In genomic region chr9:95462419-95463121, GRCh38 we compare ENCODE assay signal across 8 cellular contexts. TPM values are rescaled to one million over a fixed set of nuclear protein-coding genes. Genes with fewer than 3 reads are reported as not detected.
A peak's percentile ranks its signal among the peaks of the same experiment; 100 is the strongest.
DNase-seq lines count a peak whose midpoint lies in the region; ATAC-seq and TF ChIP-seq lines count a peak whose summit lies in the region.

No MANE protein-coding gene starts in this region.

- peak overlapping the region; percentile 91 for H3K4me2 ChIP-seq in fibroblast of lung (ENCODE audit: extremely low read depth, insufficient read depth, low read length)

- H3K9ac ChIP-seq in fibroblast of lung (ENCODE audit: insufficient read depth, low read length), result peak overlapping the region; percentile 4

- H4K20me1 ChIP-seq in fibroblast of lung (ENCODE audit: control insufficient read depth, extremely low read depth, insufficient read depth, low read length), result no peaks in the 10 kb centered on the region

- peak overlapping the region; percentile 61 for H2AFZ ChIP-seq in fibroblast of lung (ENCODE audit: low read length)

- H3K9me3 ChIP-seq in BE2C (no peaks in the 10 kb centered on the region), fibroblast of lung (ENCODE audit: control insufficient read depth, insufficient read depth, low read depth, low read length) (no peaks in the 10 kb centered on the region)

- DNase-seq in BE2C (peak; percentile 93), OCI-M2 (lab: John Stamatoyannopoulos, UW; ENCODE audit: unreplicated experiment) (peak; percentile 71), fibroblast of lung (ENCODE audit: low read depth in 2 of 2) (peak; percentile 86 to 94), nucleus accumbens (lab: John Stamatoyannopoulos, UW) (peak in 52 of 56 donors; percentile 22 to 87 (median 72)), superior temporal gyrus (ENCODE audit: extremely low spot score) (peak; percentile 88)
- DNase-seq in activated T-cell treated with anti-CD3 and anti-CD28 coated beads, Interleukin-2, amount 50 U/mL, for 48 hours, result peak; percentile 78 to 84

- peak overlapping the region; percentile 65 for H3K27ac ChIP-seq in fibroblast of lung (ENCODE audit: insufficient read depth, low read length)

- H3K36me3 ChIP-seq in BE2C (peaks cover 73% of the 10 kb centered on the region), fibroblast of lung (ENCODE audit: control insufficient read depth, insufficient read depth, low read length) (peaks cover 5% of the 10 kb centered on the region)

- H3K4me1 ChIP-seq in BE2C, result peaks cover 57% of the 10 kb centered on the region
- H3K4me1 ChIP-seq in fibroblast of lung (ENCODE audit: control insufficient read depth, extremely low read depth, insufficient read depth, low read length), result peaks cover 26% of the 10 kb centered on the region

- peak; percentile 95 for ATAC-seq in GM19328 (IDR thresholded peaks at IDR 0.05; ENCODE audit: unreplicated experiment)
- ATAC-seq in HG03469 (IDR thresholded peaks at IDR 0.05; ENCODE audit: unreplicated experiment), result peak; percentile 72

- no peaks in the 10 kb centered on the region for H3K27me3 ChIP-seq in BE2C
- no peaks in the 10 kb centered on the region for H3K27me3 ChIP-seq in fibroblast of lung (ENCODE audit: control insufficient read depth, insufficient read depth, low read length)

- peak overlapping the region; percentile 27 for H3K4me3 ChIP-seq in BE2C (ENCODE audit: low read depth, low read length)
- peak overlapping the region; percentile 19 to 39 (median 30) for H3K4me3 ChIP-seq in fibroblast of lung (replicated peaks in 1 of 4; ENCODE audit: control extremely low read depth in 1 of 4, insufficient read depth in 1 of 4, low read depth in 3 of 4, low read length in 4 of 4)

- no peaks in the 10 kb centered on the region for H3K79me2 ChIP-seq in fibroblast of lung (ENCODE audit: control insufficient read depth, insufficient read depth, low read length)

- TF ChIP-seq CTCF in BE2C (IDR thresholded peaks at IDR 0.05; ENCODE audit: low read depth, low read length) (no peak), fibroblast of lung (conservative IDR thresholded peaks at IDR 0.05 in 1 of 2, IDR thresholded peaks at IDR 0.05 in 1 of 2; ENCODE audit: low read depth in 1 of 2, low read length in 2 of 2) (no peak)

RNA-seq across cellular contexts. Expression of gene PTCH1, which starts 54.2 kb away (rescaled TPM):
- polyA plus RNA-seq in BE2C (2012; ENCODE audit: insufficient read depth, insufficient read length, low read depth), result 39.6 TPM
- total RNA-seq in fibroblast of lung, result 18.0 and 20.1 TPM in 2 replicates
- polyA plus RNA-seq in fibroblast of lung, result 3.2 and 3.3 TPM in 2 replicates
- polyA plus RNA-seq in fibroblast of lung (2012), result 4.5 and 6.5 TPM in 2 replicates
- 15.9 and 22.9 TPM in 2 replicates for polyA minus RNA-seq in fibroblast of lung (ENCODE audit: low replicate concordance)

Comparison
In these comparisons a context has a peak if more than half of its experiments do, and no peak if none do; other contexts are left out.
1. Peak in every context shown above with its lines: DNase-seq, ATAC-seq, H3K4me3 ChIP-seq and H3K27ac ChIP-seq.